ENCODE assay signal across 9 cellular contexts in genomic region chr2:184444217-184444616, GRCh38.
A peak's percentile ranks its signal among the peaks of the same experiment; 100 is the strongest.
DNase-seq lines count a peak whose midpoint lies in the region; ATAC-seq and FAIRE-seq lines count a peak whose summit lies in the region.
"Had no signal": no experiment of that assay in that cellular context is flagged by ENCODE, and none has a peak within 500 bp of the region (broad histone marks: within the 10 kb centered on the region; RNA-seq: fewer than 3 reads in every experiment).

No MANE protein-coding gene starts in this region.

- H3K36me3 Mint-ChIP-seq in activated T-cell treated with anti-CD3 and anti-CD28 coated beads, Interleukin-2, amount 50 U/mL, for 72 hours (ENCODE audit: insufficient read depth in 2 of 2) = peaks cover 0 to 2% of the 10 kb centered on the region in 2 donors

- no peaks in the 10 kb centered on the region for H3K4me1 Mint-ChIP-seq in activated T-cell treated with anti-CD3 and anti-CD28 coated beads, Interleukin-2, amount 50 U/mL, for 72 hours (ENCODE audit: low read depth)
- H3K4me1 Mint-ChIP-seq: activated CD4-positive, alpha-beta T cell treated with anti-CD3 and anti-CD28 coated beads for 36 hours had no signal

- H3K4me3 Mint-ChIP-seq in activated T-cell treated with anti-CD3 and anti-CD28 coated beads, Interleukin-2, amount 50 U/mL, for 72 hours = no peak overlapping the region
- H3K4me3 Mint-ChIP-seq: activated CD4-positive, alpha-beta T cell treated with anti-CD3 and anti-CD28 coated beads for 36 hours had no signal

- H3K9me3 Mint-ChIP-seq in activated T-cell treated with anti-CD3 and anti-CD28 coated beads, Interleukin-2, amount 50 U/mL, for 72 hours = peaks cover 0 to 2% of the 10 kb centered on the region in 2 donors

- FAIRE-seq in HTR-8/SVneo (lab: Jason Lieb, UNC) = no peak

- no peak overlapping the region for H3K27ac Mint-ChIP-seq in activated T-cell treated with anti-CD3 and anti-CD28 coated beads, Interleukin-2, amount 50 U/mL, for 72 hours
- H3K27ac Mint-ChIP-seq: activated CD4-positive, alpha-beta T cell treated with anti-CD3 and anti-CD28 coated beads for 36 hours had no signal

- ATAC-seq in GM18870 (IDR thresholded peaks at IDR 0.05; ENCODE audit: unreplicated experiment) (peak; percentile 95), GM21786 (IDR thresholded peaks at IDR 0.05; ENCODE audit: unreplicated experiment) (peak; percentile 97), HG03432 (IDR thresholded peaks at IDR 0.05; ENCODE audit: unreplicated experiment) (peak; percentile 97)
- no peak for ATAC-seq in activated T-cell treated with anti-CD3 and anti-CD28 coated beads, Interleukin-2, amount 50 U/mL, for 72 hours (replicated peaks in 1 of 2)
- ATAC-seq: activated CD4-positive, alpha-beta T cell treated with anti-CD3 and anti-CD28 coated beads for 36 hours had no signal

- peak; percentile 18 for DNase-seq in germinal center (ENCODE audit: low spot score)
- DNase-seq in activated CD8-positive, alpha-beta memory T cell treated with anti-CD3 and anti-CD28 coated beads for 24 hours = no peak
- no peak for DNase-seq in stimulated activated CD4-positive, alpha-beta T cell treated with anti-CD3 and anti-CD28 coated beads, Interleukin-4, amount 100 ng/mL, for 24 hours
- DNase-seq in activated T-cell treated with anti-CD3 and anti-CD28 coated beads, Interleukin-2, amount 50 U/mL, for 72 hours = no peak
- DNase-seq in HTR-8/SVneo (ENCODE audit: insufficient read length, low spot score) = no peak
- DNase-seq: activated CD4-positive, alpha-beta T cell treated with anti-CD3 and anti-CD28 coated beads for 36 hours had no signal

- no peaks in the 10 kb centered on the region for H3K27me3 Mint-ChIP-seq in activated T-cell treated with anti-CD3 and anti-CD28 coated beads, Interleukin-2, amount 50 U/mL, for 72 hours (ENCODE audit: low read depth)
- H3K27me3 Mint-ChIP-seq: activated CD4-positive, alpha-beta T cell treated with anti-CD3 and anti-CD28 coated beads for 36 hours had no signal

Comparison
In these comparisons a context has a peak if more than half of its experiments do, and no peak if none do; other contexts are left out.
1. ATAC-seq: peak in GM18870 (single experiment), GM21786 (single experiment) and HG03432 (single experiment); none in activated T-cell treated with anti-CD3 and anti-CD28 coated beads, Interleukin-2, amount 50 U/mL, for 72 hours (0 of 2).